In the genomic region with DNA sequence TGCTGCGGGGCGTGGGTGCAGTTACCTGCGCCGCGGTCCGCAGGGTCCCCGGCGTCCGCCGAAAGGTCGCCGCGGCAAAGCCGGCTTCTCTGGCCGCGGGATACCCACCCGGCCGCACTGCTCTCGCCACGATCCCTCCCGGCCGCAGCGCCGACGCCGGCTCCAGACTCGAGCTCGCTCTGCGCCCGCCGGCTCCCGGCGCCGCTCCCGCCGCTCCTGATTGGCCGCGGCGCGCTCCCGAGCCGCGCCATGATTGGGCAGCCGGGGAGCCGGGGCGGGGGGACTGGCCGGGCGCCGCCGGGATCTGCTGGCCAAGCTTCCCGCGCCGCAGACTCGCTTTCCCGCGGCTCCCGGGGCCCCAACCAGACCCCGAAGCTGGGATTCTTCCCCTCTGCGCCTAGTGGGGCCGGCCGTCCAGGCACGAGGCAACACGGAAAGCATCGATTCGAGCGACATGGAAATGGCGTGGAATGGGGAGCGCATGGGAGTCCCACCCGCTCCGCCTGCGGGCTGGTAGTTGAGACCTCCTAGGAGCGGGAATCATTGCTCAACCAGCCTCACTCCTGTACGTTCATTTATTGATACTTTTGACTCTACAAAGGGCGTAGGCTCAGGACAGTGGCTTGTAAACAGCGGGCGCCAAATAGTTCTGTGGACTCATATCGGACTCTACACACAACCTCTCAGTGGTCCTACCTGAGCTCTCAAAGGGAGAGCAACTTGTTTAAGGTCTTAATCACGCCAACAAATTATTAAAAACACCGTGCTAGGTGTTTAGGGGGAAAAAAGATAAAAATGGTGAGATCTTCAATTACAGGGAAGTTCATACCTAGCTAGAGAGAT, we compare ENCODE assay signal across 8 cellular contexts. TPM values are rescaled to one million over a fixed set of nuclear protein-coding genes. Genes with fewer than 3 reads are reported as not detected.
A peak's percentile ranks its signal among the peaks of the same experiment; 100 is the strongest.
DNase-seq lines count a peak whose midpoint lies in the region; ATAC-seq, FAIRE-seq and TF ChIP-seq lines count a peak whose summit lies in the region.

No MANE protein-coding gene starts in this region.

- H3K4me3 Mint-ChIP-seq in activated CD8-positive, alpha-beta T cell treated with anti-CD3 and anti-CD28 coated beads, Interleukin-2, amount 10 ng/mL, durations not matched to agents 7 days and 5 days, result peak overlapping the region; percentile 63
- peak overlapping the region; percentile 62 for H3K4me3 Mint-ChIP-seq in memory B cell

- H3K79me2 ChIP-seq in endothelial cell of umbilical vein (ENCODE audit: control insufficient read depth, insufficient read depth, low read length), result no peaks in the 10 kb centered on the region

- peaks cover 5% of the 10 kb centered on the region for H3K4me1 ChIP-seq in endothelial cell of umbilical vein (ENCODE audit: control insufficient read depth, extremely low read depth, insufficient read depth, low read length)

- dilution Hi-C loops in endothelial cell of umbilical vein (cut with MboI; ENCODE audit: extremely low pct_ligation_motif_present, low sequenced_read_pairs), result no loop called here

- intact Hi-C loops in endothelial cell of umbilical vein (cut with micrococcal nuclease), result loop anchor here (5.0 kb wide), 1 partner anchor 214 kb away; a partner anchor contains a TSS

- H3K9me3 ChIP-seq in AG04450 (ENCODE audit: control insufficient read depth, insufficient read depth, low read length) (no peaks in the 10 kb centered on the region; the same call in 1 of the 2 replicates), endothelial cell of umbilical vein (replicated peaks; ENCODE audit: control insufficient read depth, insufficient read depth, low read length) (no peaks in the 10 kb centered on the region)

- CTCF ChIA-PET in AG04450 (lab: Charles Lee), result interaction anchor here (0.7 to 1.9 kb wide), 3 partner anchors 16 to 28 kb away, joined by 3 to 6 read pairs (median 4); no protein-coding TSS in a partner anchor
- CTCF ChIA-PET in activated CD8-positive, alpha-beta T cell treated with anti-CD3 and anti-CD28 coated beads, Interleukin-2, amount 10 ng/mL, durations not matched to agents 7 days and 5 days (lab: Charles Lee), result interaction anchor here (1.1 kb wide), 1 partner anchor 167 kb away, joined by 3 read pairs; no protein-coding TSS in a partner anchor
- CTCF ChIA-PET in endothelial cell of umbilical vein (lab: Charles Lee), result interaction anchor here (0.9 to 2.3 kb wide), 5 partner anchors 8 to 449 kb away, joined by 3 to 14 read pairs (median 4); no protein-coding TSS in a partner anchor

- H3K4me3 ChIP-seq in AG04450 (ENCODE audit: low read depth, low read length) (peak overlapping the region; percentile 56), endothelial cell of umbilical vein (replicated peaks in 1 of 3; ENCODE audit: insufficient read depth in 1 of 3, low read depth in 1 of 3, low read length in 3 of 3) (peak overlapping the region in 2 of 3 experiments; percentile 23 to 28)

- BruUV-seq in endothelial cell of umbilical vein (replicated peaks; lab: Mats Ljungman, UMichigan), result no TSS peak

- H3K27me3 Mint-ChIP-seq in activated CD8-positive, alpha-beta T cell treated with anti-CD3 and anti-CD28 coated beads, Interleukin-2, amount 10 ng/mL, durations not matched to agents 7 days and 5 days (ENCODE audit: low read depth), result peaks cover 71% of the 10 kb centered on the region
- peaks cover 47% of the 10 kb centered on the region for H3K27me3 Mint-ChIP-seq in memory B cell

- TF ChIP-seq CTCF in AG04450 (IDR thresholded peaks at IDR 0.05; ENCODE audit: low read depth, low read length), result no peak
- TF ChIP-seq CTCF in endothelial cell of umbilical vein (IDR thresholded peaks at IDR 0.05; ENCODE audit: extremely low read depth in 1 of 2, insufficient read depth in 1 of 2, low read depth in 1 of 2, low read length in 2 of 2), result no peak

- H3K36me3 ChIP-seq in endothelial cell of umbilical vein (ENCODE audit: control insufficient read depth in 2 of 2, extremely low read depth in 1 of 2, insufficient read depth in 2 of 2, low read length in 2 of 2), result no peaks in the 10 kb centered on the region

- H3K27me3 ChIP-seq in AG04450 (ENCODE audit: control insufficient read depth, insufficient read depth, low read length), result peaks cover 54% of the 10 kb centered on the region
- H3K27me3 ChIP-seq in endothelial cell of umbilical vein (ENCODE audit: control insufficient read depth in 2 of 2, insufficient read depth in 2 of 2, low read length in 2 of 2), result peaks cover 34 to 36% of the 10 kb centered on the region in 2 experiments

- FAIRE-seq in endothelial cell of umbilical vein (lab: Jason Lieb, UNC), result no peak

- TF ChIP-seq POLR2A in endothelial cell of umbilical vein (IDR thresholded peaks at IDR 0.05; ENCODE audit: low read depth, low read length), result no peak

- H3K9ac ChIP-seq in endothelial cell of umbilical vein (replicated peaks; ENCODE audit: extremely low read depth, insufficient read depth, low read length), result no peak overlapping the region

- H3K27ac ChIP-seq in AG04450 (ENCODE audit: low read depth, low read length) (no peak overlapping the region), endothelial cell of umbilical vein (ENCODE audit: insufficient read depth, low read depth, low read length) (no peak overlapping the region)

- H3K9me1 ChIP-seq in endothelial cell of umbilical vein (replicated peaks; ENCODE audit: control insufficient read depth, extremely low read depth, insufficient read depth, low read length), result no peaks in the 10 kb centered on the region

- POLR2A ChIA-PET in AG04450 (lab: Yijun Ruan, JAX) (interaction anchor here (2.4 kb wide), 1 partner anchor 216 kb away, joined by 5 read pairs; a partner anchor contains a TSS), endothelial cell of umbilical vein (lab: Charles Lee) (interaction anchor here (0.6 kb wide), 1 partner anchor 272 kb away, joined by 4 read pairs; no protein-coding TSS in a partner anchor)
- POLR2A ChIA-PET in activated CD8-positive, alpha-beta T cell treated with anti-CD3 and anti-CD28 coated beads, Interleukin-2, amount 10 ng/mL, durations not matched to agents 7 days and 5 days (lab: Charles Lee), result interaction anchor here (0.6 kb wide), 1 partner anchor 57 kb away, joined by 3 read pairs; no protein-coding TSS in a partner anchor

- ATAC-seq in GM18861 (IDR thresholded peaks at IDR 0.05; ENCODE audit: unreplicated experiment) (peak; percentile 55), HG03097 (IDR thresholded peaks at IDR 0.05; ENCODE audit: low FRiP score, unreplicated experiment) (peak; percentile 81), memory B cell (ENCODE audit: low read depth) (peak; percentile 40)
- ATAC-seq in activated CD8-positive, alpha-beta T cell treated with anti-CD3 and anti-CD28 coated beads, Interleukin-2, amount 10 ng/mL, durations not matched to agents 7 days and 5 days, result peak; percentile 92

- no peak for DNase-seq in AG04450 (ENCODE audit: low read depth, low spot score)
- peak; percentile 62 for DNase-seq in NCI-H345 treated with DMSO at 0.1 percent for 48 hours (lab: John Stamatoyannopoulos, UW; ENCODE audit: unreplicated experiment)
- peak; percentile 38 for DNase-seq in activated CD8-positive, alpha-beta T cell treated with anti-CD3 and anti-CD28 coated beads, Interleukin-2, amount 10 ng/mL, durations not matched to agents 7 days and 5 days
- peak; percentile 56 for DNase-seq in endothelial cell of umbilical vein (ENCODE audit: low read depth, low spot score)
- no peak for DNase-seq in memory B cell (ENCODE audit: low spot score in 2 of 2)
- peak; percentile 20 to 34 for DNase-seq in stimulated activated CD8-positive, alpha-beta memory T cell treated with anti-CD3 and anti-CD28 coated beads, Interleukin-15, amount 100 ng/mL, for 48 hours (ENCODE audit: low read depth in 2 of 2)

- no peaks in the 10 kb centered on the region for H3K9me3 Mint-ChIP-seq in activated CD8-positive, alpha-beta T cell treated with anti-CD3 and anti-CD28 coated beads, Interleukin-2, amount 10 ng/mL, durations not matched to agents 7 days and 5 days (ENCODE audit: insufficient read depth)
- H3K9me3 Mint-ChIP-seq in memory B cell, result no peaks in the 10 kb centered on the region

- peaks cover 14% of the 10 kb centered on the region for H3K4me1 Mint-ChIP-seq in activated CD8-positive, alpha-beta T cell treated with anti-CD3 and anti-CD28 coated beads, Interleukin-2, amount 10 ng/mL, durations not matched to agents 7 days and 5 days (ENCODE audit: low read depth)
- H3K4me1 Mint-ChIP-seq in memory B cell, result peaks cover 8% of the 10 kb centered on the region

- peak overlapping the region; percentile 45 for H3K4me2 ChIP-seq in endothelial cell of umbilical vein (ENCODE audit: insufficient read depth, low read length)

- peak overlapping the region; percentile 73 for H2AFZ ChIP-seq in endothelial cell of umbilical vein (ENCODE audit: low read depth, low read length)

- no peaks in the 10 kb centered on the region for H4K20me1 ChIP-seq in endothelial cell of umbilical vein (replicated peaks; ENCODE audit: control insufficient read depth, extremely low read depth, insufficient read depth, low read length)

- H3K27ac Mint-ChIP-seq in activated CD8-positive, alpha-beta T cell treated with anti-CD3 and anti-CD28 coated beads, Interleukin-2, amount 10 ng/mL, durations not matched to agents 7 days and 5 days, result no peak overlapping the region
- no peak overlapping the region for H3K27ac Mint-ChIP-seq in memory B cell

- H3K36me3 Mint-ChIP-seq in activated CD8-positive, alpha-beta T cell treated with anti-CD3 and anti-CD28 coated beads, Interleukin-2, amount 10 ng/mL, durations not matched to agents 7 days and 5 days (ENCODE audit: low read depth), result no peaks in the 10 kb centered on the region
- no peaks in the 10 kb centered on the region for H3K36me3 Mint-ChIP-seq in memory B cell

TF ChIP-seq in endothelial cell of umbilical vein, 7 proteins besides CTCF, POLR2A, EP300 and RAD21 (continues in another document):
- no peak for TF ChIP-seq POLR2AphosphoS5 (IDR thresholded peaks at IDR 0.05; ENCODE audit: insufficient read depth, low read depth, low read length)
- no peak for TF ChIP-seq FOS (IDR thresholded peaks at IDR 0.05; ENCODE audit: borderline replicate concordance, insufficient read depth, low read length)
- no peak for TF ChIP-seq JUN (IDR thresholded peaks at IDR 0.05; ENCODE audit: borderline replicate concordance, insufficient read depth, insufficient read length, low read depth)
- no peak for TF ChIP-seq MYC (IDR thresholded peaks at IDR 0.05; ENCODE audit: low read depth, low read length)

RNA-seq across cellular contexts. Expression of a gene that starts 36.4 kb away (rescaled TPM):
- polyA plus RNA-seq in AG04450 (2011; rRNA removed), result not detected in 2 replicates
- polyA minus RNA-seq in AG04450 (2011; rRNA and poly(A)+ RNA removed), result not detected in 2 replicates
- under 1 TPM in 1 of 2 experiments, not detected in 1; 0.13 TPM for total RNA-seq in activated CD8-positive, alpha-beta T cell treated with anti-CD3 and anti-CD28 coated beads, Interleukin-2, amount 10 ng/mL, durations not matched to agents 7 days and 5 days
- total RNA-seq in endothelial cell of umbilical vein, result not detected in 2 replicates
- not detected in 2 replicates for polyA plus RNA-seq in endothelial cell of umbilical vein
- 0.03 TPM in 1 of 2 replicates, not detected in the other for polyA plus RNA-seq in endothelial cell of umbilical vein (2011; cell fraction: cytosol; rRNA removed)
- not detected in 2 replicates for polyA plus RNA-seq in endothelial cell of umbilical vein (2011; cell fraction: nucleus; rRNA removed)
- not detected in 2 replicates for polyA plus RNA-seq in endothelial cell of umbilical vein (2012)
- polyA minus RNA-seq in endothelial cell of umbilical vein, result 0.51 and 0.98 TPM in 2 replicates
- 44.3 TPM for polyA minus RNA-seq in endothelial cell of umbilical vein (2011; cell fraction: cytosol; rRNA and poly(A)+ RNA removed)
- 0.24 TPM in 1 of 2 replicates, not detected in the other for polyA minus RNA-seq in endothelial cell of umbilical vein (2011; cell fraction: nucleus; rRNA and poly(A)+ RNA removed)

Comparison
In these comparisons a context has a peak if more than half of its experiments do, and no peak if none do; other contexts are left out.
1. DNase-seq: peak in NCI-H345 treated with DMSO at 0.1 percent for 48 hours (single experiment), activated CD8-positive, alpha-beta T cell treated with anti-CD3 and anti-CD28 coated beads, Interleukin-2, amount 10 ng/mL, durations not matched to agents 7 days and 5 days (single experiment), endothelial cell of umbilical vein (single experiment) and stimulated activated CD8-positive, alpha-beta memory T cell treated with anti-CD3 and anti-CD28 coated beads, Interleukin-15, amount 100 ng/mL, for 48 hours (2 of 2); none in AG04450 (single experiment) and memory B cell (0 of 2).
2. ATAC-seq: peak in every context shown above with its lines; median percentile 92 in activated CD8-positive, alpha-beta T cell treated with anti-CD3 and anti-CD28 coated beads, Interleukin-2, amount 10 ng/mL, durations not matched to agents 7 days and 5 days; 81 in HG03097; 55 in GM18861; 40 in memory B cell.